ENCODE assay signal across 1 cellular context in the genomic region with DNA sequence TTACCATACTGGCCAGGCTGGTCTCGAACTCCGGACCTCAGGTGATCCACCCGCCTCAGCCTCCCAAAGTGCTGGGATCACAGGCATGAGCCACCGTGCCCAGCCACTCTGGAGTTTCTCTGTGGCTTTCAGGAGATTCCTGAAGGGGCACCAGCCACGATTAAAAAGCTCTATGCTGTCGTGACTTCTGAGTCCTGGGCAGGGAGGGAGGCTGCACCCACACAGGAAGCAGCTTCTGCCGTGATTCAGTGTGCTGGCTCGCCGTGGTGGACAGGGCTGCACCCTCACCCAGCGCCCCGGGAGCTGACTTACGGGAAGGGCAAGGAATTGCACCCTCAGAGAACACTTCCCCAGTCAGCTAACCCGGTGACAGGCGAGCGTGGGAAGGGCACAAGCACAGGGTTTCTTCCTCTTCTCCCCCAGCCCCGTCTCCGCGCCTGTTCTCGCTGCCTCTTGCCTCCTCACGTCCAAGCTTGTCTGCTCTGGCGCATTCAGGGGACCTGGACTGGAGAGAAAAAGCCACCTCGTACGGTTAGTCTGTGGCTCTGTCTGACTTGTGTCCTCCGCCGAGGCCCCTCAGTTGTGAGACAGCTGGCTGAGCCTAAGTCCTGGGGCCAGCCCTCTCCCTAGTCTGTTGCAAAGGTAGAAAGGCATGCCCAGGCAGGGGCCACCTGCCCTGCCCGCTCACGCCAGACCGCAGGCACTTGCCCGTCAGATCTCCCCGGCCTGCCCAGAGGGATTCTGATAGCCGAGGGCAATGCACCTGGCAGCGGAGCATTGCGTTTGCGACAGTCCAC.
A peak's percentile ranks its signal among the peaks of the same experiment; 100 is the strongest.
TF ChIP-seq lines count a peak whose summit lies in the region.

No MANE protein-coding gene starts in this region.

TF ChIP-seq in HepG2, 621 proteins besides CTCF, POLR2A, EP300 and RAD21 (continued from another document and continues in another):
- TF ChIP-seq, protein P1, sequence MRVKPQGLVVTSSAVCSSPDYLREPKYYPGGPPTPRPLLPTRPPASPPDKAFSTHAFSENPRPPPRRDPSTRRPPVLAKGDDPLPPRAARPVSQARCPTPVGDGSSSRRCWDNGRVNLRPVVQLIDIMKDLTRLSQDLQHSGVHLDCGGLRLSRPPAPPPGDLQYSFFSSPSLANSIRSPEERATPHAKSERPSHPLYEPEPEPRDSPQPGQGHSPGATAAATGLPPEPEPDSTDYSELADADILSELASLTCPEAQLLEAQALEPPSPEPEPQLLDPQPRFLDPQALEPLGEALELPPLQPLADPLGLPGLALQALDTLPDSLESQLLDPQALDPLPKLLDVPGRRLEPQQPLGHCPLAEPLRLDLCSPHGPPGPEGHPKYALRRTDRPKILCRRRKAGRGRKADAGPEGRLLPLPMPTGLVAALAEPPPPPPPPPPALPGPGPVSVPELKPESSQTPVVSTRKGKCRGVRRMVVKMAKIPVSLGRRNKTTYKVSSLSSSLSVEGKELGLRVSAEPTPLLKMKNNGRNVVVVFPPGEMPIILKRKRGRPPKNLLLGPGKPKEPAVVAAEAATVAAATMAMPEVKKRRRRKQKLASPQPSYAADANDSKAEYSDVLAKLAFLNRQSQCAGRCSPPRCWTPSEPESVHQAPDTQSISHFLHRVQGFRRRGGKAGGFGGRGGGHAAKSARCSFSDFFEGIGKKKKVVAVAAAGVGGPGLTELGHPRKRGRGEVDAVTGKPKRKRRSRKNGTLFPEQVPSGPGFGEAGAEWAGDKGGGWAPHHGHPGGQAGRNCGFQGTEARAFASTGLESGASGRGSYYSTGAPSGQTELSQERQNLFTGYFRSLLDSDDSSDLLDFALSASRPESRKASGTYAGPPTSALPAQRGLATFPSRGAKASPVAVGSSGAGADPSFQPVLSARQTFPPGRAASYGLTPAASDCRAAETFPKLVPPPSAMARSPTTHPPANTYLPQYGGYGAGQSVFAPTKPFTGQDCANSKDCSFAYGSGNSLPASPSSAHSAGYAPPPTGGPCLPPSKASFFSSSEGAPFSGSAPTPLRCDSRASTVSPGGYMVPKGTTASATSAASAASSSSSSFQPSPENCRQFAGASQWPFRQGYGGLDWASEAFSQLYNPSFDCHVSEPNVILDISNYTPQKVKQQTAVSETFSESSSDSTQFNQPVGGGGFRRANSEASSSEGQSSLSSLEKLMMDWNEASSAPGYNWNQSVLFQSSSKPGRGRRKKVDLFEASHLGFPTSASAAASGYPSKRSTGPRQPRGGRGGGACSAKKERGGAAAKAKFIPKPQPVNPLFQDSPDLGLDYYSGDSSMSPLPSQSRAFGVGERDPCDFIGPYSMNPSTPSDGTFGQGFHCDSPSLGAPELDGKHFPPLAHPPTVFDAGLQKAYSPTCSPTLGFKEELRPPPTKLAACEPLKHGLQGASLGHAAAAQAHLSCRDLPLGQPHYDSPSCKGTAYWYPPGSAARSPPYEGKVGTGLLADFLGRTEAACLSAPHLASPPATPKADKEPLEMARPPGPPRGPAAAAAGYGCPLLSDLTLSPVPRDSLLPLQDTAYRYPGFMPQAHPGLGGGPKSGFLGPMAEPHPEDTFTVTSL (CRISPR knock-in tag; IDR thresholded peaks at IDR 0.05; ENCODE audit: borderline replicate concordance): no peak
- peak; percentile 65; the same call in 1 of the 2 replicates for TF ChIP-seq GLI4 (CRISPR knock-in tag; IDR thresholded peaks at IDR 0.05; ENCODE audit: borderline replicate concordance)
- peak; percentile 61 for TF ChIP-seq ZNF337 (CRISPR knock-in tag; IDR thresholded peaks at IDR 0.05; ENCODE audit: borderline replicate concordance, low read depth)
- TF ChIP-seq ELF4 (CRISPR knock-in tag; IDR thresholded peaks at IDR 0.05; ENCODE audit: borderline replicate concordance): no peak
- TF ChIP-seq HNRNPL (IDR thresholded peaks at IDR 0.05; ENCODE audit: low read depth, low read length): peak; percentile 96
- TF ChIP-seq ZNF510 (CRISPR knock-in tag; IDR thresholded peaks at IDR 0.05; ENCODE audit: low read depth): no peak; the same call in 1 of the 2 replicates
- TF ChIP-seq ZNF274 (CRISPR knock-in tag; IDR thresholded peaks at IDR 0.05): 0 out of 2 replicates have a peak, but pooled peaks have one; percentile 26
- TF ChIP-seq ZNF564 (CRISPR knock-in tag; IDR thresholded peaks at IDR 0.05): no peak
- peak; percentile 37; the same call in 1 of the 2 replicates for TF ChIP-seq JUND (CRISPR knock-in tag; IDR thresholded peaks at IDR 0.05)
- TF ChIP-seq TCF7 (IDR thresholded peaks at IDR 0.05; ENCODE audit: low read depth): no peak
- no peak for TF ChIP-seq ZNF713 (CRISPR knock-in tag; IDR thresholded peaks at IDR 0.05)
- no peak for TF ChIP-seq HMG20B (CRISPR knock-in tag; conservative IDR thresholded peaks at IDR 0.05)
- TF ChIP-seq KMT2A (CRISPR knock-in tag; IDR thresholded peaks at IDR 0.05): no peak; the same call in 1 of the 2 replicates
- TF ChIP-seq ZFP90 (CRISPR knock-in tag; IDR thresholded peaks at IDR 0.05; ENCODE audit: borderline replicate concordance): peak; percentile 77; the same call in 1 of the 2 replicates
- peak; percentile 20; the same call in 1 of the 2 replicates for TF ChIP-seq ZKSCAN5 (CRISPR knock-in tag; IDR thresholded peaks at IDR 0.05)
- TF ChIP-seq SRSF4 (IDR thresholded peaks at IDR 0.05; ENCODE audit: low read depth, low read length, poor library complexity, severe bottlenecking): no peak
- peak; percentile 95 for TF ChIP-seq AGO2 (optimal IDR thresholded peaks at IDR 0.05; ENCODE audit: low read depth, low read length)
- TF ChIP-seq ZNF501 (CRISPR knock-in tag; IDR thresholded peaks at IDR 0.05): no peak; the same call in 1 of the 2 replicates
- TF ChIP-seq EEA1 (CRISPR knock-in tag; IDR thresholded peaks at IDR 0.05; ENCODE audit: borderline replicate concordance): 0 out of 2 replicates have a peak, but pooled peaks have one; percentile 71
- TF ChIP-seq, protein P2, sequence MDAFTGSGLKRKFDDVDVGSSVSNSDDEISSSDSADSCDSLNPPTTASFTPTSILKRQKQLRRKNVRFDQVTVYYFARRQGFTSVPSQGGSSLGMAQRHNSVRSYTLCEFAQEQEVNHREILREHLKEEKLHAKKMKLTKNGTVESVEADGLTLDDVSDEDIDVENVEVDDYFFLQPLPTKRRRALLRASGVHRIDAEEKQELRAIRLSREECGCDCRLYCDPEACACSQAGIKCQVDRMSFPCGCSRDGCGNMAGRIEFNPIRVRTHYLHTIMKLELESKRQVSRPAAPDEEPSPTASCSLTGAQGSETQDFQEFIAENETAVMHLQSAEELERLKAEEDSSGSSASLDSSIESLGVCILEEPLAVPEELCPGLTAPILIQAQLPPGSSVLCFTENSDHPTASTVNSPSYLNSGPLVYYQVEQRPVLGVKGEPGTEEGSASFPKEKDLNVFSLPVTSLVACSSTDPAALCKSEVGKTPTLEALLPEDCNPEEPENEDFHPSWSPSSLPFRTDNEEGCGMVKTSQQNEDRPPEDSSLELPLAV (CRISPR knock-in tag; conservative IDR thresholded peaks at IDR 0.05; ENCODE audit: low read depth): 0 out of 2 replicates have a peak, but pooled peaks have one; percentile 27
- 0 out of 2 replicates have a peak, but pooled peaks have one; percentile 47 for TF ChIP-seq GFI1 (CRISPR knock-in tag; IDR thresholded peaks at IDR 0.05; ENCODE audit: borderline replicate concordance)
- 0 out of 2 replicates have a peak, but pooled peaks have one; percentile 11 for TF ChIP-seq HOXD1 (CRISPR knock-in tag; IDR thresholded peaks at IDR 0.05)
- TF ChIP-seq NFYB (CRISPR knock-in tag; IDR thresholded peaks at IDR 0.05): peak; percentile 9; the same call in 1 of the 2 replicates
- no peak for TF ChIP-seq GPN1 (CRISPR knock-in tag; IDR thresholded peaks at IDR 0.05; ENCODE audit: borderline replicate concordance)
- TF ChIP-seq, protein P3, sequence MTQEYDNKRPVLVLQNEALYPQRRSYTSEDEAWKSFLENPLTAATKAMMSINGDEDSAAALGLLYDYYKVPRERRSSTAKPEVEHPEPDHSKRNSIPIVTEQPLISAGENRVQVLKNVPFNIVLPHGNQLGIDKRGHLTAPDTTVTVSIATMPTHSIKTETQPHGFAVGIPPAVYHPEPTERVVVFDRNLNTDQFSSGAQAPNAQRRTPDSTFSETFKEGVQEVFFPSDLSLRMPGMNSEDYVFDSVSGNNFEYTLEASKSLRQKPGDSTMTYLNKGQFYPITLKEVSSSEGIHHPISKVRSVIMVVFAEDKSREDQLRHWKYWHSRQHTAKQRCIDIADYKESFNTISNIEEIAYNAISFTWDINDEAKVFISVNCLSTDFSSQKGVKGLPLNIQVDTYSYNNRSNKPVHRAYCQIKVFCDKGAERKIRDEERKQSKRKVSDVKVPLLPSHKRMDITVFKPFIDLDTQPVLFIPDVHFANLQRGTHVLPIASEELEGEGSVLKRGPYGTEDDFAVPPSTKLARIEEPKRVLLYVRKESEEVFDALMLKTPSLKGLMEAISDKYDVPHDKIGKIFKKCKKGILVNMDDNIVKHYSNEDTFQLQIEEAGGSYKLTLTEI (CRISPR knock-in tag; conservative IDR thresholded peaks at IDR 0.05): no peak
- peak; percentile 13; the same call in 1 of the 2 replicates for TF ChIP-seq PHF8 (CRISPR knock-in tag; IDR thresholded peaks at IDR 0.05)
- TF ChIP-seq ZMYM3 (CRISPR knock-in tag; IDR thresholded peaks at IDR 0.05): peak; percentile 6; the same call in 1 of the 2 replicates
- no peak; the same call in 1 of the 2 replicates for TF ChIP-seq ZSCAN25 (CRISPR knock-in tag; IDR thresholded peaks at IDR 0.05)
- 0 out of 2 replicates have a peak, but pooled peaks have one; percentile 0 for TF ChIP-seq ZNF547 (CRISPR knock-in tag; IDR thresholded peaks at IDR 0.05)
- TF ChIP-seq HMGA1 (CRISPR knock-in tag; conservative IDR thresholded peaks at IDR 0.05): no peak
- TF ChIP-seq ESRRA (CRISPR knock-in tag; IDR thresholded peaks at IDR 0.05; ENCODE audit: low read depth): 0 out of 2 replicates have a peak, but pooled peaks have one; percentile 13
- TF ChIP-seq RAD51 (IDR thresholded peaks at IDR 0.05; ENCODE audit: borderline replicate concordance): no peak
- peak; percentile 63; the same call in 1 of the 2 replicates for TF ChIP-seq ETV5 (CRISPR knock-in tag; IDR thresholded peaks at IDR 0.05; ENCODE audit: borderline replicate concordance)
- TF ChIP-seq RXRB (CRISPR knock-in tag; IDR thresholded peaks at IDR 0.05; ENCODE audit: borderline replicate concordance): no peak
- no peak for TF ChIP-seq THAP11 (CRISPR knock-in tag; IDR thresholded peaks at IDR 0.05)
- no peak for TF ChIP-seq RXRA (CRISPR knock-in tag; IDR thresholded peaks at IDR 0.05)
- 0 out of 2 replicates have a peak, but pooled peaks have one; percentile 13 for TF ChIP-seq ATF7-NPFF (CRISPR knock-in tag; IDR thresholded peaks at IDR 0.05; ENCODE audit: low read depth)
- TF ChIP-seq RNF2 (conservative IDR thresholded peaks at IDR 0.05; ENCODE audit: low read depth): no peak
- TF ChIP-seq RFXAP (CRISPR knock-in tag; IDR thresholded peaks at IDR 0.05; ENCODE audit: borderline replicate concordance): no peak
- no peak for TF ChIP-seq ZBTB8A (CRISPR knock-in tag; IDR thresholded peaks at IDR 0.05; ENCODE audit: borderline replicate concordance, low read depth)
- no peak for TF ChIP-seq NR2F2 (IDR thresholded peaks at IDR 0.05; ENCODE audit: borderline replicate concordance, low read depth)
- TF ChIP-seq NPAS2 (CRISPR knock-in tag; IDR thresholded peaks at IDR 0.05; ENCODE audit: borderline replicate concordance): peak; percentile 85
- no peak; the same call in 1 of the 2 replicates for TF ChIP-seq NR2C2 (CRISPR knock-in tag; IDR thresholded peaks at IDR 0.05; ENCODE audit: borderline replicate concordance)
- TF ChIP-seq ZNF484 (CRISPR knock-in tag; IDR thresholded peaks at IDR 0.05; ENCODE audit: borderline replicate concordance, low read depth): no peak
- TF ChIP-seq, protein P4, sequence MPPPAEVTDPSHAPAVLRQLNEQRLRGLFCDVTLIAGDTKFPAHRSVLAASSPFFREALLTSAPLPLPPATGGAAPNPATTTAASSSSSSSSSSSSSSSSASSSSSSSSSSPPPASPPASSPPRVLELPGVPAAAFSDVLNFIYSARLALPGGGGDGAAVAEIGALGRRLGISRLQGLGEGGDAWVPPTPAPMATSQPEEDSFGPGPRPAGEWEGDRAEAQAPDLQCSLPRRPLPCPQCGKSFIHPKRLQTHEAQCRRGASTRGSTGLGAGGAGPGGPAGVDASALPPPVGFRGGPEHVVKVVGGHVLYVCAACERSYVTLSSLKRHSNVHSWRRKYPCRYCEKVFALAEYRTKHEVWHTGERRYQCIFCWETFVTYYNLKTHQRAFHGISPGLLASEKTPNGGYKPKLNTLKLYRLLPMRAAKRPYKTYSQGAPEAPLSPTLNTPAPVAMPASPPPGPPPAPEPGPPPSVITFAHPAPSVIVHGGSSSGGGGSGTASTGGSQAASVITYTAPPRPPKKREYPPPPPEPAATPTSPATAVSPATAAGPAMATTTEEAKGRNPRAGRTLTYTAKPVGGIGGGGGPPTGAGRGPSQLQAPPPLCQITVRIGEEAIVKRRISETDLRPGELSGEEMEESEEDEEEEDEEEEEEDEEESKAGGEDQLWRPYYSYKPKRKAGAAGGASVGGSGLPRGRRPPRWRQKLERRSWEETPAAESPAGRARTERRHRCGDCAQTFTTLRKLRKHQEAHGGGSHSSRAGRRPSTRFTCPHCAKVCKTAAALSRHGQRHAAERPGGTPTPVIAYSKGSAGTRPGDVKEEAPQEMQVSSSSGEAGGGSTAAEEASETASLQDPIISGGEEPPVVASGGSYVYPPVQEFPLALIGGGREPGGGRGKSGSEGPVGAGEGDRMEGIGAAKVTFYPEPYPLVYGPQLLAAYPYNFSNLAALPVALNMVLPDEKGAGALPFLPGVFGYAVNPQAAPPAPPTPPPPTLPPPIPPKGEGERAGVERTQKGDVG (CRISPR knock-in tag; IDR thresholded peaks at IDR 0.05; ENCODE audit: borderline replicate concordance): no peak
- TF ChIP-seq, protein P5, sequence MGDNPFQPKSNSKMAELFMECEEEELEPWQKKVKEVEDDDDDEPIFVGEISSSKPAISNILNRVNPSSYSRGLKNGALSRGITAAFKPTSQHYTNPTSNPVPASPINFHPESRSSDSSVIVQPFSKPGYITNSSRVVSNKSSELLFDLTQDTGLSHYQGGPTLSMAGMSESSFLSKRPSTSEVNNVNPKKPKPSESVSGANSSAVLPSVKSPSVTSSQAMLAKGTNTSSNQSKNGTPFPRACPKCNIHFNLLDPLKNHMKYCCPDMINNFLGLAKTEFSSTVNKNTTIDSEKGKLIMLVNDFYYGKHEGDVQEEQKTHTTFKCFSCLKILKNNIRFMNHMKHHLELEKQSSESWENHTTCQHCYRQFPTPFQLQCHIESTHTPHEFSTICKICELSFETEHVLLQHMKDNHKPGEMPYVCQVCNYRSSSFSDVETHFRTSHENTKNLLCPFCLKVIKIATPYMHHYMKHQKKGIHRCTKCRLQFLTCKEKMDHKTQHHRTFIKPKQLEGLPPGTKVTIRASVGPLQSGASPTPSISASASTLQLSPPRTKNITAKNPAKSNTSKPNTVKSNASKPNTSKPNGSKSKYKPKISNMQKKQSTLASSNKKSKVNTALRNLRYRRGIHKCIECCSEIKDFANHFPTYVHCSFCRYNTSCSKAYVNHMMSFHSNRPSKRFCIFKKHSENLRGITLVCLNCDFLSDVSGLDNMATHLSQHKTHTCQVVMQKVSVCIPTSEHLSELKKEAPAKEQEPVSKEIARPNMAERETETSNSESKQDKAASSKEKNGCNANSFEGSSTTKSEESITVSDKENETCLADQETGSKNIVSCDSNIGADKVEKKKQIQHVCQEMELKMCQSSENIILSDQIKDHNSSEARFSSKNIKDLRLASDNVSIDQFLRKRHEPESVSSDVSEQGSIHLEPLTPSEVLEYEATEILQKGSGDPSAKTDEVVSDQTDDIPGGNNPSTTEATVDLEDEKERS (CRISPR knock-in tag; IDR thresholded peaks at IDR 0.05): no peak; the same call in 1 of the 2 replicates
- TF ChIP-seq MED13 (CRISPR knock-in tag; IDR thresholded peaks at IDR 0.05): no peak
- TF ChIP-seq MYNN (CRISPR knock-in tag; IDR thresholded peaks at IDR 0.05; ENCODE audit: low read depth): peak; percentile 85; the same call in 1 of the 2 replicates
- peak; percentile 54; the same call in 1 of the 2 replicates for TF ChIP-seq DPF2 (CRISPR knock-in tag; IDR thresholded peaks at IDR 0.05; ENCODE audit: borderline replicate concordance, low read depth)
- TF ChIP-seq SKI (IDR thresholded peaks at IDR 0.05; ENCODE audit: partially characterized antibody): peak; percentile 7
